In the genomic region with DNA sequence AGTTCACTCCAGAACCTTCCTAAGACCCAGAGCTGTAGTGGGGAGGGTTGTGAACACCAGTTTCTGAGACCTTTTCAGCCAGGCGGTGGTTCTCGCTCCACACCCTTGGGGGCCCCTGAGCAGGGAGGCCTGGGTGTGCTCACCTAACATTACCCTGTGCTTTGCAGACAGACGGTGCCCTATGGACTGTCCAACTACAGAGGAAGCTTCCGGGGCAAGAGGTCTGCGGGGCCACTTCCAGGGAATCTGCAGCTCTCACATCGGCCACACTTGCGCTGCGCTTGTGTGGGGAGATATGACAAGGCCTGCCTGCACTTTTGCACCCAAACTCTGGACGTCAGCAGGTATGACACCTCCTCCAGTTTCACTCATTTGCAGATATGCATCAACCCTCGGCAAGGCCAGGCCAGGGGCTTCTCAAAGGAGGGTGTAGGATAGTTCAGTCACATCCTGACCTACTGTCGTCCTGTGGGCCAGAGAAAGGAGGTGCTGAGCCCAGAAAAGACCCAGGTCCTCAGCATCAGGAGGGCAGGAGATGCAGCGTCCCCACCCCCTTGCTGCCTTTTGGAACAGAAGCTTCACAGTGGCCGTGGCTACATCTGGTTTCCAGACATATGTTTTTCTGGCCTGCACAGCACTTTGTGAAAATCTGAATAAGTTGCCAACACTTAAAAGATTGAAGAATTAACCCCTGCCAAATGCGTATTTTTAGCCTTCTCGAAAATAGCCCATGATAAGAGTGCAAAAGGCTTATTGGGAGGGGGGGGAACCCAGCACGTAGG, we compare ENCODE assay signal across 33 cellular contexts. TPM values are rescaled to one million over a fixed set of nuclear protein-coding genes. Genes with fewer than 3 reads are reported as not detected.
"Had no signal": no experiment of that assay in that cellular context is flagged by ENCODE, and none has a peak within 500 bp of the region (broad histone marks: within the 10 kb centered on the region; RNA-seq: fewer than 3 reads in every experiment).

No MANE protein-coding gene starts in this region.

- H3K27me3 ChIP-seq: MG63 had no signal

- H3K4me3 Mint-ChIP-seq: activated B cell treated with CpG ODN at 0.5 μM for 24 hours; activated CD4-positive, alpha-beta memory T cell treated with anti-CD3 and anti-CD28 coated beads for 36 hours; activated naive CD4-positive, alpha-beta T cell treated with anti-CD3 and anti-CD28 coated beads, Interleukin-2, amount 10 ng/mL, durations not matched to agents 7 days and 5 days; activated naive CD8-positive, alpha-beta T cell; activated naive CD8-positive, alpha-beta T cell treated with anti-CD3 and anti-CD28 coated beads, Interleukin-2, amount 50 U/mL, for 24 hours; brain had no signal

- H3K27me3 Mint-ChIP-seq: activated B cell treated with CpG ODN at 0.5 μM for 24 hours; activated CD4-positive, alpha-beta memory T cell treated with anti-CD3 and anti-CD28 coated beads for 36 hours; activated naive CD8-positive, alpha-beta T cell; activated naive CD8-positive, alpha-beta T cell treated with anti-CD3 and anti-CD28 coated beads, Interleukin-2, amount 50 U/mL, for 24 hours had no signal

- H3K27ac Mint-ChIP-seq: activated B cell treated with CpG ODN at 0.5 μM for 24 hours; activated CD4-positive, alpha-beta memory T cell treated with anti-CD3 and anti-CD28 coated beads for 36 hours; activated naive CD4-positive, alpha-beta T cell treated with anti-CD3 and anti-CD28 coated beads, Interleukin-2, amount 10 ng/mL, durations not matched to agents 7 days and 5 days; activated naive CD8-positive, alpha-beta T cell; activated naive CD8-positive, alpha-beta T cell treated with anti-CD3 and anti-CD28 coated beads, Interleukin-2, amount 50 U/mL, for 24 hours had no signal

- H3K4me1 Mint-ChIP-seq: activated B cell treated with CpG ODN at 0.5 μM for 24 hours; activated naive CD4-positive, alpha-beta T cell treated with anti-CD3 and anti-CD28 coated beads, Interleukin-2, amount 10 ng/mL, durations not matched to agents 7 days and 5 days; activated naive CD8-positive, alpha-beta T cell treated with anti-CD3 and anti-CD28 coated beads, Interleukin-2, amount 50 U/mL, for 24 hours had no signal

- DNase-seq: activated B cell treated with CpG ODN at 0.5 μM for 24 hours; activated CD4-positive, alpha-beta memory T cell treated with anti-CD3 and anti-CD28 coated beads for 36 hours; activated CD4-positive, alpha-beta T cell treated with anti-CD3 and anti-CD28 coated beads for 4 hours; activated CD4-positive, alpha-beta T cell treated with anti-CD3 and anti-CD28 coated beads, Interleukin-2, amount 50 U/mL, for 1 hour; activated CD4-positive, CD25-positive, alpha-beta regulatory T cell treated with anti-CD3 and anti-CD28 coated beads, Interleukin-2, amount 50 U/mL, for 72 hours; activated CD8-positive, alpha-beta memory T cell treated with anti-CD3 and anti-CD28 coated beads, Interleukin-2, amount 50 U/mL, for 4 hours; activated effector memory CD4-positive, alpha-beta T cell treated with Interleukin-2 at 50 U/mL for 16 hours; activated naive CD4-positive, alpha-beta T cell treated with anti-CD3 and anti-CD28 coated beads, Interleukin-2, amount 10 ng/mL, durations not matched to agents 7 days and 5 days; activated naive CD8-positive, alpha-beta T cell treated with anti-CD3 and anti-CD28 coated beads, Interleukin-2, amount 50 U/mL, for 24 hours; activated T-cell treated with anti-CD3 and anti-CD28 coated beads for 4 hours; activated T-cell treated with anti-CD3 and anti-CD28 coated beads, Interleukin-2, amount 50 U/mL, for 48 hours; cerebellar nuclear complex; Karpas-422; MG63; NCI-H1048; NCI-H1436 treated with DMSO at 0.1 percent for 48 hours; NCI-H1694 treated with DMSO at 0.1 percent for 48 hours; NCI-H2029; NCI-H345; NCI-H524 treated with DMSO at 0.1 percent for 48 hours; SHP77 treated with DMSO at 0.1 percent for 48 hours; SW 1271; T-helper 1 cell; T-helper 2 cell; T-helper 9 cell had no signal

- H3K36me3 Mint-ChIP-seq: activated CD4-positive, alpha-beta memory T cell treated with anti-CD3 and anti-CD28 coated beads for 36 hours; activated naive CD4-positive, alpha-beta T cell treated with anti-CD3 and anti-CD28 coated beads, Interleukin-2, amount 10 ng/mL, durations not matched to agents 7 days and 5 days; activated naive CD8-positive, alpha-beta T cell; brain had no signal

- H3K9me3 Mint-ChIP-seq: activated B cell treated with CpG ODN at 0.5 μM for 24 hours; activated CD4-positive, alpha-beta memory T cell treated with anti-CD3 and anti-CD28 coated beads for 36 hours; activated naive CD4-positive, alpha-beta T cell treated with anti-CD3 and anti-CD28 coated beads, Interleukin-2, amount 10 ng/mL, durations not matched to agents 7 days and 5 days; activated naive CD8-positive, alpha-beta T cell treated with anti-CD3 and anti-CD28 coated beads, Interleukin-2, amount 50 U/mL, for 24 hours; brain had no signal

- ATAC-seq: activated naive CD8-positive, alpha-beta T cell treated with anti-CD3 and anti-CD28 coated beads, Interleukin-2, amount 50 U/mL, for 24 hours; Panc1 had no signal

- H3K4me3 ChIP-seq: MG63, SJSA1 had no signal

- H3K4me1 ChIP-seq: SJSA1 had no signal

- FAIRE-seq: bronchial epithelial cell had no signal

- H3K27ac ChIP-seq: SJSA1, VCaP had no signal

- H3K36me3 ChIP-seq: MG63, SJSA1 had no signal

- H3K9me3 ChIP-seq: MG63, SJSA1 had no signal

RNA-seq across cellular contexts. Expression of gene EDN3, which starts 20.6 kb away (rescaled TPM):
- total RNA-seq: activated B cell treated with CpG ODN at 0.5 μM for 24 hours, bronchial epithelial cell, NCI-H460, RPMI7951, SJSA1 had no signal
